In the genomic region with DNA sequence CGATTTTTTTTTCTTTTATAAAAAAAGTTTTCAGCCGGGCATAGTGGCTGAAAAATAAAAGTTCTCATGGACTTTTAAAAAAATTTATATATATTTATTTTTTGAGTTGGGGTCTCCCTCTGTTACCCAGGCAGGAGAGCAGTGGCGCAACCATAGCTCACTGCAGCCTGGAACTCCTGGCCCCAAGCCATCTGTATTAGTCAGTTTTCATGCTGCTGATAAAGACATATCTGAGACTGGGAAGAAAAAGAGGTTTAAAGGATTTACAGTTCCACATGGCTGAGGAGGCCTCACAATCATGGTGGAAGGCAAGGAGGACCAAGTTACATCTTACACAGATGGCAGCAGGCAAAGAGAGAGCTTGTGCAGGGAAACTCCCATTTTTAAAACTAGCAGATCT, we compare ENCODE assay signal across 8 cellular contexts. TPM values are rescaled to one million over a fixed set of nuclear protein-coding genes. Genes with fewer than 3 reads are reported as not detected.
DNase-seq lines count a peak whose midpoint lies in the region; ATAC-seq, FAIRE-seq and TF ChIP-seq lines count a peak whose summit lies in the region.
"Not testable (repeated sequence)": the region's sequence is repeated elsewhere in the genome, so short reads cannot be mapped to it uniquely, and the experiment has no call there.

No MANE protein-coding gene starts in this region.

- ATAC-seq in body of pancreas: peak; percentile 48

- not testable (repeated sequence) for H3K9me3 ChIP-seq in adipocyte (ENCODE audit: control insufficient read depth, low read length); body of pancreas; small intestine (ENCODE audit: control insufficient read depth, low read depth)

- not testable (repeated sequence) for H3K36me3 ChIP-seq in adipocyte (ENCODE audit: control insufficient read depth, insufficient read depth, low read length, severe bottlenecking); body of pancreas (replicated peaks in 1 of 2; ENCODE audit: insufficient read depth in 1 of 2, low read depth in 2 of 2); small intestine (ENCODE audit: control insufficient read depth in 2 of 2, insufficient read depth in 2 of 2, low read length in 2 of 2)

- peak; percentile 17 for DNase-seq in Daoy (ENCODE audit: low read depth)
- not testable (repeated sequence) for DNase-seq in HL-60 (ENCODE audit: low read depth in 1 of 2, low spot score in 1 of 2)
- DNase-seq in NCI-H69 (lab: John Stamatoyannopoulos, UW): peak; percentile 29
- peak; percentile 43 for DNase-seq in adipocyte (ENCODE audit: low read depth)
- peak; percentile 43 to 70 (median 54) for DNase-seq in body of pancreas
- DNase-seq in epithelial cell of esophagus (ENCODE audit: low read depth): peak; percentile 49
- peak; percentile 51 for DNase-seq in fibroblast of villous mesenchyme (ENCODE audit: low read depth)
- DNase-seq in small intestine: peak; percentile 27

- not testable (repeated sequence) for H3K4me1 ChIP-seq in adipocyte (ENCODE audit: control insufficient read depth, insufficient read depth, low read length); body of pancreas; small intestine (ENCODE audit: control insufficient read depth in 2 of 2, insufficient read depth in 1 of 2, low read depth in 1 of 2, low read length in 1 of 2)

- not testable (repeated sequence) for FAIRE-seq in small intestine (lab: Jason Lieb, UNC)

- intact Hi-C loops in body of pancreas (cut with DNase I): not testable (repeated sequence)

- not testable (repeated sequence) for TF ChIP-seq CTCF in HL-60 (IDR thresholded peaks at IDR 0.05; ENCODE audit: insufficient read depth, low read length); body of pancreas (IDR thresholded peaks at IDR 0.05); epithelial cell of esophagus (IDR thresholded peaks at IDR 0.05; ENCODE audit: insufficient read depth, low read depth, low read length, missing control alignments); fibroblast of villous mesenchyme (IDR thresholded peaks at IDR 0.05; ENCODE audit: insufficient read depth, low read depth, low read length)

- H3K27ac ChIP-seq in HL-60 (replicated peaks): peak overlapping the region; percentile 71
- not testable (repeated sequence) for H3K27ac ChIP-seq in body of pancreas; small intestine (ENCODE audit: low read depth in 1 of 2, low read length in 1 of 2)

- H3K4me3 ChIP-seq in HL-60 (replicated peaks; ENCODE audit: insufficient read depth, low read length); adipocyte (ENCODE audit: low read length); body of pancreas; epithelial cell of esophagus (ENCODE audit: low read length); fibroblast of villous mesenchyme (ENCODE audit: low read depth, low read length); small intestine (ENCODE audit: low read depth in 1 of 2, low read length in 2 of 2): not testable (repeated sequence)

- not testable (repeated sequence) for TF ChIP-seq POLR2A in body of pancreas (IDR thresholded peaks at IDR 0.05)

- not testable (repeated sequence) for H3K9ac ChIP-seq in adipocyte (ENCODE audit: low read length)

- H3K27me3 ChIP-seq in HL-60 (ENCODE audit: insufficient read depth, poor library complexity, severe bottlenecking); adipocyte (replicated peaks; ENCODE audit: control insufficient read depth, insufficient read depth, low read length); body of pancreas; small intestine (ENCODE audit: control insufficient read depth in 2 of 2, insufficient read depth in 2 of 2, low read length in 2 of 2): not testable (repeated sequence)

- 71 to 75% methylated on average over 3 of the region's 3 CpGs for WGBS in body of pancreas, 2 donors
- 80 to 90% (median 89%) methylated on average over 3 of the region's 3 CpGs for WGBS in small intestine, 3 donors

RNA-seq across cellular contexts. Expression of a gene that starts 37.1 kb away (rescaled TPM):
- total RNA-seq in Daoy (2014; rRNA removed; shearing (Covaris generic)): 26.3 and 31.1 TPM in 2 replicates
- 10 to 100 TPM; 24.1 to 38.9 TPM for total RNA-seq in body of pancreas
- 45.1 and 64.8 TPM in 2 replicates for total RNA-seq in fibroblast of villous mesenchyme
- 10 to 100 TPM; 15.7 to 18.6 (median 18.2) TPM for polyA plus RNA-seq in small intestine
